In the genomic region with DNA sequence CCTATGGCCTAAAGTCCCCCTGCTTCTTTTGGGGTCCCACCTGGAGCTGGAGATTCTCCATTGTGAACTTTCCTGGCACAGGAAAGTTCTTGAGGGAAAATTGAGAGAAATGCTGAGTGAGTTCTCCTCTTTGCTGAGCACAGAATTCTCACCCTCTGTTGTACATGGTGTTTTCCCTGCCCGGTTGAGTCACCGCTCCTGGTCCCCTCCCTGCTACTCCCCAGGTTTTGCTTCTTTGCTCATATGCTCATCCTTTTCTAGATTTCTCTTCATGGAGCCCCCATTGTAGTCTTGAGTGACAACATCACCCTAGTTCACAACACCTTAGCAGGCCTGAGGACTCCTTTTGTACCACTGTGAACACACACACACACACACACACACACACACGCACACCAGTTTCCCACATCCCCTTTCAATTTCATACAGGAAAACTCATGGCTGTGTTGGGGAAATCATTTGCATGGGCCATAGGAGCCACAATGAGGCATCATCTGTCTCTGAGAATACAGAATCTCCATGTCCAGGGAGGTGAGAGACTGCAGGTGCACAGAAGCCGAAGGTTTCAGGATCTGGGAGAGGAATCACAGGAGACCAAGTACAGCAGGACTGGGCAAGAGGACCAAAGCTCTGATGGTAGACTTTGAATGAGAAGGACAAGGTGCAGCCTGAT, we compare ENCODE assay signal across 27 cellular contexts.
"Had no signal": no experiment of that assay in that cellular context is flagged by ENCODE, and none has a peak within 500 bp of the region (broad histone marks: within the 10 kb centered on the region; RNA-seq: fewer than 3 reads in every experiment).

No MANE protein-coding gene starts in this region.

- H3K4me1 ChIP-seq: colonic mucosa, esophagus squamous epithelium, gastrocnemius medialis, heart right ventricle, left lung, lower lobe of right lung had no signal

- H3K27me3 ChIP-seq: colonic mucosa, esophagus squamous epithelium, gastrocnemius medialis, heart right ventricle, left lung had no signal

- FAIRE-seq: endometrium, islet of Langerhans, keratinocyte had no signal

- H3K27ac ChIP-seq: colonic mucosa, epithelial cell of prostate, esophagus squamous epithelium, gastrocnemius medialis, heart right ventricle, left lung, lower lobe of right lung had no signal

- H3K27ac Mint-ChIP-seq: dendritic cell treated with granulocyte-macrophage colony-stimulating factor and Interleukin-4, amounts not matched to agents 40 ng/mL and 50 ng/mL, for 4 days; effector memory CD8-positive, alpha-beta T cell; endodermal cell; mesothelial cell of epicardium had no signal

- H3K4me3 ChIP-seq: colonic mucosa, esophagus squamous epithelium, gastrocnemius medialis, heart right ventricle, left lung, lower lobe of right lung, mucosa of descending colon had no signal

- H3K4me3 Mint-ChIP-seq: dendritic cell treated with granulocyte-macrophage colony-stimulating factor and Interleukin-4, amounts not matched to agents 40 ng/mL and 50 ng/mL, for 4 days; effector memory CD8-positive, alpha-beta T cell; endodermal cell; mesothelial cell of epicardium had no signal

- H3K36me3 ChIP-seq: colonic mucosa, esophagus squamous epithelium, gastrocnemius medialis, heart right ventricle, left lung, lower lobe of right lung had no signal

- ATAC-seq: effector memory CD8-positive, alpha-beta T cell; esophagus mucosa; gastrocnemius medialis; heart right ventricle; left cardiac atrium; left lung; left ventricle myocardium superior; lower lobe of right lung; mucosa of descending colon had no signal

- H3K27me3 Mint-ChIP-seq: dendritic cell treated with granulocyte-macrophage colony-stimulating factor and Interleukin-4, amounts not matched to agents 40 ng/mL and 50 ng/mL, for 4 days; effector memory CD8-positive, alpha-beta T cell had no signal

- DNase-seq: colonic mucosa; cortex of kidney; effector CD8-positive, alpha-beta T cell; effector memory CD8-positive, alpha-beta T cell; endodermal cell; erythroblast; esophagus squamous epithelium; foreskin fibroblast; foreskin melanocyte; gastrocnemius medialis; glutamatergic neuron; head of caudate nucleus; heart right ventricle; hippocampal formation; left cardiac atrium; left lung; left ventricle myocardium superior; lower lobe of right lung; mesenchymal stem cell; mucosa of descending colon had no signal

- H3K9me3 ChIP-seq: colonic mucosa, gastrocnemius medialis, lower lobe of right lung had no signal

- H3K4me1 Mint-ChIP-seq: endodermal cell, mesothelial cell of epicardium had no signal

- H3K36me3 Mint-ChIP-seq: mesothelial cell of epicardium had no signal
